In the genomic region with DNA sequence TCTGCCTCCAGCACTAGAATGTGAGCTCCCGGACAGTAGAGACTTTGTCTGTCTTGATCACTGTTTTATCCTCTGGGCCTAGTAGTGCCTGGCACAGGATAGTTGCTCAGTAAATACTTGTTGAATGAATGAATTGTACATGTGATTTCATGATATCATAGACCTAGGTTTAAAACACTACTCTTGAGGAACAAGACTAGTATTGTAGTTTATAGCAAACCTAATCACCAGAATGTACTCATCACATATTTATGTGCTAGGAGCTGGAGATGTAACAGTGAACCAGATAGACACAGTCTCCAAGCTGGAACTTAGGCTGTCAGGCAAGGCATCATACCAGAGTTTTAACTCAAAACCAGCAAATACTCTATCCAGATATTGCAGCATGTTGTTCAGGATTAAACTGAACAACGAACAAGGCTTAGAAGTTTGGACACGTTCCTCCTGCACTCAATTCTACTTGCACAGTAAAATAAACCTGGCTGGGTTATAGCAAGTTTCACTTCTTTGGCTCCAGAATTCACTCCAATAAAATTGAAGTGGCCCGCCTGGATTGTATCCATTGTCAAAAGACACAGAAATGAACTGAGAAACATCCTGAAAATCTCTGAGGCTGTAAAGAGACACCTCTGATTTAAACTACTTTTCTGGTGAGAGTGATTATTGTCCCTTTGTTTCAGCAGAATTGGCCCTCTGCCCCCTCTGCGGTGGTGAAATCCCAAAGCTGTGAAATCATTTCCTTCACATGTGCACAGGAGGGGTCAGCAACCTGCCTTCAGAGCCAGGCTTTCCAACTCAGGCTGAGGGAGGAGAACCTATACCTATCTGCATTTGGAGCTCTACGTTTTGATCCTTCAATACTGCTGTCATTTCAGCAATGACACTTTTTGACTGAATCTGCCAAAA, we compare ENCODE assay signal across 10 cellular contexts. TPM values are rescaled to one million over a fixed set of nuclear protein-coding genes. Genes with fewer than 3 reads are reported as not detected.
DNase-seq lines count a peak whose midpoint lies in the region; ATAC-seq, FAIRE-seq and TF ChIP-seq lines count a peak whose summit lies in the region.
"Had no signal": no experiment of that assay in that cellular context is flagged by ENCODE, and none has a peak within 500 bp of the region (broad histone marks: within the 10 kb centered on the region; RNA-seq: fewer than 3 reads in every experiment).

No MANE protein-coding gene starts in this region.

- H3K79me2 ChIP-seq in DND-41 (ENCODE audit: insufficient read depth, low read length) (peaks cover 98% of the 10 kb centered on the region), parathyroid adenoma (no peaks in the 10 kb centered on the region)

- POLR2A ChIA-PET in T-cell (lab: Charles Lee), result no interaction called here

- CTCF ChIA-PET in T-cell (lab: Charles Lee), result interaction anchor here in 1 of 2 donors (2.1 kb wide), 1 partner anchor 21 kb away, joined by 11 read pairs; no protein-coding TSS in a partner anchor

- DNase-seq in DND-41, result no peak
- no peak for DNase-seq in T-cell
- DNase-seq in foreskin melanocyte, result peak; percentile 44
- no peak for DNase-seq in GM19239 (ENCODE audit: insufficient read length, low spot score)
- no peak for DNase-seq in COLO668 (lab: John Stamatoyannopoulos, UW; ENCODE audit: unreplicated experiment)
- DNase-seq: DMS79 had no signal

- TF ChIP-seq CTCF in DND-41 (IDR thresholded peaks at IDR 0.05; ENCODE audit: borderline replicate concordance, extremely low read depth, low read length, poor library complexity, severe bottlenecking), result no peak
- TF ChIP-seq CTCF in parathyroid adenoma (IDR thresholded peaks at IDR 0.05), result no peak

- peaks cover 0 to 8% of the 10 kb centered on the region in 2 donors for H3K27me3 Mint-ChIP-seq in T-cell

- H3K4me1 ChIP-seq in DND-41 (ENCODE audit: insufficient read depth, low read length) (peaks cover 66% of the 10 kb centered on the region), parathyroid adenoma (peaks cover 28% of the 10 kb centered on the region)

- no peak overlapping the region for H3K4me2 ChIP-seq in DND-41 (ENCODE audit: insufficient read depth, low read length)
- no peak overlapping the region for H3K4me2 ChIP-seq in parathyroid adenoma (ENCODE audit: low read length)

- H3K4me3 Mint-ChIP-seq in T-cell, result no peak overlapping the region

- H2AFZ ChIP-seq in DND-41 (ENCODE audit: low read depth, low read length) (no peak overlapping the region), parathyroid adenoma (no peak overlapping the region)

- peaks cover 41 to 92% (median 68%) of the 10 kb centered on the region in 3 donors for H3K4me1 Mint-ChIP-seq in T-cell

- H3K36me3 ChIP-seq in DND-41 (ENCODE audit: insufficient read depth, low read length) (peaks cover 18% of the 10 kb centered on the region), parathyroid adenoma (ENCODE audit: control insufficient read depth, insufficient read depth, low read length) (no peaks in the 10 kb centered on the region)

- no peak for FAIRE-seq in GM19239 (lab: Jason Lieb, UNC)
- FAIRE-seq: TTC549 had no signal

- H4K20me1 ChIP-seq in DND-41 (ENCODE audit: insufficient read depth, low read length), result no peaks in the 10 kb centered on the region

- H3K9me3 ChIP-seq in DND-41 (ENCODE audit: insufficient read depth, low read length, severe bottlenecking), result no peaks in the 10 kb centered on the region
- H3K9me3 ChIP-seq in parathyroid adenoma (ENCODE audit: control insufficient read depth, low read length), result no peaks in the 10 kb centered on the region

- ATAC-seq in DND-41 (ENCODE audit: insufficient read depth, low read depth) (no peak), T-cell (replicated peaks in 1 of 4) (no peak), GM19455 (IDR thresholded peaks at IDR 0.05; ENCODE audit: unreplicated experiment) (no peak), GM18511 (IDR thresholded peaks at IDR 0.05; ENCODE audit: unreplicated experiment) (no peak)

- no peaks in the 10 kb centered on the region for H3K27me3 ChIP-seq in DND-41 (ENCODE audit: insufficient read depth, low read length, poor library complexity)
- no peaks in the 10 kb centered on the region for H3K27me3 ChIP-seq in parathyroid adenoma (ENCODE audit: control insufficient read depth, insufficient read depth, low read length)

- H3K27ac ChIP-seq in DND-41 (ENCODE audit: low read length) (peak overlapping the region; percentile 60), parathyroid adenoma (peak overlapping the region; percentile 15)

- peak overlapping the region; percentile 7 to 80 for H3K27ac Mint-ChIP-seq in T-cell

- no peaks in the 10 kb centered on the region for H3K9me3 Mint-ChIP-seq in T-cell

- H3K36me3 Mint-ChIP-seq in T-cell, result peaks cover 4% of the 10 kb centered on the region

- H3K4me3 ChIP-seq in DND-41 (ENCODE audit: low read depth in 1 of 2, low read length in 2 of 2) (no peak overlapping the region), parathyroid adenoma (ENCODE audit: low read depth, low read length) (no peak overlapping the region)

- H3K9ac ChIP-seq in DND-41 (ENCODE audit: low read depth, low read length) (no peak overlapping the region), parathyroid adenoma (no peak overlapping the region)

RNA-seq across cellular contexts. Expression of gene GAB3, which starts 23.2 kb away (rescaled TPM):
- total RNA-seq in T-cell, result 10 to 100 TPM in 4 of 5 donors, 1 to 10 TPM in 1; 9.1 to 26.2 (median 18.4) TPM

RNA-seq across cellular contexts. Expression of gene DKC1, which starts 35.0 kb away (rescaled TPM):
- 10 to 100 TPM; 56.5 to 63.2 (median 58.5) TPM for total RNA-seq in T-cell
